In genomic region chr4:126364290-126364978, GRCh38 we compare ENCODE assay signal across 29 cellular contexts.
DNase-seq lines count a peak whose midpoint lies in the region; ATAC-seq, FAIRE-seq and TF ChIP-seq lines count a peak whose summit lies in the region.
"Had no signal": no experiment of that assay in that cellular context is flagged by ENCODE, and none has a peak within 500 bp of the region (broad histone marks: within the 10 kb centered on the region; RNA-seq: fewer than 3 reads in every experiment).

No MANE protein-coding gene starts in this region.

- BruUV-seq in OCI-LY7 (replicated peaks; lab: Mats Ljungman, UMichigan): no TSS peak

- no peaks in the 10 kb centered on the region for H3K4me1 Mint-ChIP-seq in activated naive CD4-positive, alpha-beta T cell treated with anti-CD3 and anti-CD28 coated beads, Interleukin-2, amount 10 ng/mL, durations not matched to agents 7 days and 5 days
- H3K4me1 Mint-ChIP-seq: activated naive CD8-positive, alpha-beta T cell treated with anti-CD3 and anti-CD28 coated beads for 36 hours; IgD-negative memory B cell; memory B cell; naive B cell had no signal

- TF ChIP-seq CTCF in D721Med (IDR thresholded peaks at IDR 0.05; ENCODE audit: insufficient read depth, missing control alignments): no peak
- no peak for TF ChIP-seq CTCF in OCI-LY7 (conservative IDR thresholded peaks at IDR 0.05; ENCODE audit: low read length)

- H3K4me3 ChIP-seq in OCI-LY7 (ENCODE audit: low read depth, low read length, poor library complexity, severe bottlenecking): no peak overlapping the region
- H3K4me3 ChIP-seq: breast epithelium, right atrium auricular region had no signal

- no peak overlapping the region for H3K27ac ChIP-seq in OCI-LY7 (ENCODE audit: low read depth, low read length, poor library complexity, severe bottlenecking)
- H3K27ac ChIP-seq: breast epithelium, C4-2B, VCaP had no signal

- H3K4me2 ChIP-seq in OCI-LY7 (ENCODE audit: low read length): no peak overlapping the region

- CTCF ChIA-PET in OCI-LY7 (lab: Charles Lee; ENCODE audit: unreplicated experiment): no interaction called here
- CTCF ChIA-PET in activated naive CD4-positive, alpha-beta T cell treated with anti-CD3 and anti-CD28 coated beads, Interleukin-2, amount 10 ng/mL, durations not matched to agents 7 days and 5 days (lab: Charles Lee): interaction anchor here (0.7 kb wide), 1 partner anchor 997 kb away, joined by 3 read pairs; no protein-coding TSS in a partner anchor

- intact Hi-C loops in sciatic nerve (cut with DNase I): no loop called here
- intact Hi-C loops in OCI-LY7 (cut with micrococcal nuclease; ENCODE audit: unreplicated experiment): no loop called here

- no peaks in the 10 kb centered on the region for H3K36me3 Mint-ChIP-seq in activated naive CD4-positive, alpha-beta T cell treated with anti-CD3 and anti-CD28 coated beads, Interleukin-2, amount 10 ng/mL, durations not matched to agents 7 days and 5 days
- H3K36me3 Mint-ChIP-seq: activated naive CD8-positive, alpha-beta T cell treated with anti-CD3 and anti-CD28 coated beads for 36 hours; IgD-negative memory B cell; memory B cell; naive B cell had no signal

- peaks cover 7% of the 10 kb centered on the region for H3K9me3 Mint-ChIP-seq in activated naive CD4-positive, alpha-beta T cell treated with anti-CD3 and anti-CD28 coated beads, Interleukin-2, amount 10 ng/mL, durations not matched to agents 7 days and 5 days

- no peaks in the 10 kb centered on the region for H3K9me2 ChIP-seq in OCI-LY7 (ENCODE audit: insufficient read depth, low read length)

- ATAC-seq in sciatic nerve: peak; percentile 41
- ATAC-seq: SK-N-SH treated with all-trans-retinoic acid at 6 μM for 48 hours had no signal

- no peak overlapping the region for H2AFZ ChIP-seq in OCI-LY7 (ENCODE audit: low read length)

- FAIRE-seq in D721Med (lab: Jason Lieb, UNC): peak; percentile 25
- FAIRE-seq: endometrium, frontal cortex, H54 had no signal

- H3K9me3 ChIP-seq in OCI-LY7 (ENCODE audit: low read length): no peaks in the 10 kb centered on the region
- H3K9me3 ChIP-seq: breast epithelium, right atrium auricular region had no signal

- no peaks in the 10 kb centered on the region for H3K79me2 ChIP-seq in OCI-LY7 (ENCODE audit: insufficient read depth, low read depth, low read length)

- H4K20me1 ChIP-seq in OCI-LY7 (ENCODE audit: insufficient read depth, low read length): no peaks in the 10 kb centered on the region

- POLR2A ChIA-PET in OCI-LY7 (lab: Charles Lee): interaction anchor here (0.7 kb wide), 1 partner anchor 9 kb away, joined by 6 read pairs; no protein-coding TSS in a partner anchor

- H3K27me3 Mint-ChIP-seq in activated naive CD4-positive, alpha-beta T cell treated with anti-CD3 and anti-CD28 coated beads, Interleukin-2, amount 10 ng/mL, durations not matched to agents 7 days and 5 days: no peaks in the 10 kb centered on the region
- H3K27me3 Mint-ChIP-seq: activated naive CD8-positive, alpha-beta T cell treated with anti-CD3 and anti-CD28 coated beads for 36 hours; IgD-negative memory B cell; memory B cell; naive B cell had no signal

- DNase-seq in D721Med (ENCODE audit: insufficient read length, low spot score) (no peak), amniotic epithelial cell (ENCODE audit: low read depth) (peak; percentile 64), fibroblast of the conjunctiva (ENCODE audit: low read depth) (peak; percentile 62), sciatic nerve (ENCODE audit: low spot score) (no peak), OCI-LY7 (ENCODE audit: low spot score) (no peak)
- DNase-seq in stimulated activated CD4-positive, alpha-beta T cell treated with anti-CD3 and anti-CD28 coated beads, Interleukin-1b, Interleukin-23, amount 100 ng/mL, for 48 hours: no peak
- no peak for DNase-seq in stimulated activated CD4-positive, alpha-beta T cell treated with anti-CD3 and anti-CD28 coated beads, Interleukin-2, amount 100 ng/mL, for 24 hours
- no peak for DNase-seq in activated naive CD4-positive, alpha-beta T cell treated with anti-CD3 and anti-CD28 coated beads, Interleukin-2, amount 10 ng/mL, durations not matched to agents 7 days and 5 days
- DNase-seq: ACHN; activated naive CD8-positive, alpha-beta T cell treated with anti-CD3 and anti-CD28 coated beads for 36 hours; cortex of kidney; MM.1S; naive B cell; NCI-H1436; NCI-H2107; NCI-H510A treated with DMSO at 0.1 percent for 48 hours; substantia nigra had no signal

- H3K36me3 ChIP-seq in OCI-LY7 (ENCODE audit: insufficient read depth, low read length): no peaks in the 10 kb centered on the region
- H3K36me3 ChIP-seq: breast epithelium, right atrium auricular region had no signal

- no peak overlapping the region for H3K27ac Mint-ChIP-seq in activated naive CD4-positive, alpha-beta T cell treated with anti-CD3 and anti-CD28 coated beads, Interleukin-2, amount 10 ng/mL, durations not matched to agents 7 days and 5 days
- H3K27ac Mint-ChIP-seq: activated naive CD8-positive, alpha-beta T cell treated with anti-CD3 and anti-CD28 coated beads for 36 hours; activated T-helper 2 cell treated with anti-CD3 and anti-CD28 coated beads, Interferon-gamma antibody, Interleukin-2, Interleukin-4, amounts not matched to agents 10 μg/mL and 5 μg/mL and 100 μg/mL, durations not matched to agents 14 hours and 24 hours and 36 hours; memory B cell; naive B cell; T-helper 2 cell treated with Interferon-gamma antibody and Interleukin-4, amounts not matched to agents 5 μg/mL and 100 μg/mL, for 36 hours had no signal

- no peak overlapping the region for H3K4me3 Mint-ChIP-seq in activated naive CD4-positive, alpha-beta T cell treated with anti-CD3 and anti-CD28 coated beads, Interleukin-2, amount 10 ng/mL, durations not matched to agents 7 days and 5 days
- H3K4me3 Mint-ChIP-seq: activated naive CD8-positive, alpha-beta T cell treated with anti-CD3 and anti-CD28 coated beads for 36 hours; IgD-negative memory B cell; memory B cell; naive B cell; T-helper 2 cell treated with Interferon-gamma antibody and Interleukin-4, amounts not matched to agents 5 μg/mL and 100 μg/mL, for 36 hours had no signal

- H3K4me1 ChIP-seq in OCI-LY7 (ENCODE audit: insufficient read depth, low read length, poor library complexity, severe bottlenecking): no peaks in the 10 kb centered on the region
- H3K4me1 ChIP-seq: breast epithelium, right atrium auricular region had no signal

Comparison
In these comparisons a context has a peak if more than half of its experiments do, and no peak if none do; other contexts are left out.
1. DNase-seq: peak in amniotic epithelial cell (single experiment) and fibroblast of the conjunctiva (single experiment); none in D721Med (single experiment), sciatic nerve (single experiment), stimulated activated CD4-positive, alpha-beta T cell treated with anti-CD3 and anti-CD28 coated beads, Interleukin-1b, Interleukin-23, amount 100 ng/mL, for 48 hours (single experiment), stimulated activated CD4-positive, alpha-beta T cell treated with anti-CD3 and anti-CD28 coated beads, Interleukin-2, amount 100 ng/mL, for 24 hours (0 of 2), OCI-LY7 (single experiment) and activated naive CD4-positive, alpha-beta T cell treated with anti-CD3 and anti-CD28 coated beads, Interleukin-2, amount 10 ng/mL, durations not matched to agents 7 days and 5 days (single experiment).